ENCODE assay signal across 8 cellular contexts in the genomic region with DNA sequence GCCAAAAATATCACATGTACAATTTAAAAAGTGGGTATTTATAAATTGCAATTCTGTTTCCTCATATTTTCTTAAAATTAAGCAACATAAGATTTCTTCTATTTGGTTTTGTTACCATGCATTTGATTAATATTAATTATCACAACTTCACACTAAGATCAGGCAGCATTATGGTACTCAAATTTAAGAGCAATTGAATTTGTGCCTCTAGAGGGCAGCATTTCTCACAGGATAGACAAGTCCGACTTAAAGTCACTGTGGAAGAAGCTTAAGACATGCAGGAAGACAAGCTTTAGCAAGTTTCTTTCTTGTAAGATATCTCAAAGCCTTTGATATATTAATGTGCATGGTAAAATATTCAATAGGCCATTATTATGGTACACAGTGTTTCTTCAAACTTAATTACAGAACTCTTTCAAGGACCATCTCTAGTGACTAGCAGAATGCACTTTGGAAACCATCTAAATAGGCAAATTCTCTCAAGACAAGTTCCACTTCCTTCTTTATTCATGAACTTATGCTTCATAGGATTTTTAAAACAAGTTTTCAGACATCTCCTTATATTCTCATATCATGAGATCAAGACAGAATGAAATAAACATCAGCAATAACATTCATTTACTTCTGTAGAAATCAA.
A peak's percentile ranks its signal among the peaks of the same experiment; 100 is the strongest.
DNase-seq lines count a peak whose midpoint lies in the region; ATAC-seq and TF ChIP-seq lines count a peak whose summit lies in the region.

No MANE protein-coding gene starts in this region.

- H3K36me3 Mint-ChIP-seq in stimulated activated effector memory CD8-positive, alpha-beta T cell treated with anti-CD3 and anti-CD28 coated beads, Interleukin-12 subunit alpha, Interleukin-12 subunit beta, amount 100 ng/mL, for 72 hours: no peaks in the 10 kb centered on the region

- DNase-seq in stimulated activated CD4-positive, alpha-beta T cell treated with anti-CD3 and anti-CD28 coated beads, Interleukin-12 subunit alpha, Interleukin-12 subunit beta, amount 100 ng/mL, for 48 hours (ENCODE audit: low read depth in 2 of 3, low spot score in 1 of 3): peak in 2 of 3 donors; percentile 11 to 81
- DNase-seq in stimulated activated CD4-positive, alpha-beta T cell treated with anti-CD3 and anti-CD28 coated beads, Interleukin-12 subunit alpha, Interleukin-12 subunit beta, amount 100 ng/mL, for 4 hours: no peak
- DNase-seq in HFF-Myc (ENCODE audit: extremely low read depth, low read depth) (peak; percentile 69), NCI-H1092 treated with DMSO at 0.1 percent for 48 hours (lab: John Stamatoyannopoulos, UW) (peak; percentile 61), SW480 (ENCODE audit: low spot score) (peak; percentile 64), kidney tubule cell (ENCODE audit: low spot score) (peak; percentile 81)
- peak; percentile 75 for DNase-seq in central memory CD4-positive, alpha-beta T cell
- DNase-seq in stimulated activated effector memory CD8-positive, alpha-beta T cell treated with anti-CD3 and anti-CD28 coated beads, Interleukin-12 subunit alpha, Interleukin-12 subunit beta, amount 100 ng/mL, for 72 hours (ENCODE audit: low spot score in 2 of 2): peak; percentile 46 to 62

- peaks cover 37% of the 10 kb centered on the region for H3K4me1 Mint-ChIP-seq in stimulated activated effector memory CD8-positive, alpha-beta T cell treated with anti-CD3 and anti-CD28 coated beads, Interleukin-12 subunit alpha, Interleukin-12 subunit beta, amount 100 ng/mL, for 72 hours

- no peak overlapping the region for H3K27ac Mint-ChIP-seq in stimulated activated effector memory CD8-positive, alpha-beta T cell treated with anti-CD3 and anti-CD28 coated beads, Interleukin-12 subunit alpha, Interleukin-12 subunit beta, amount 100 ng/mL, for 72 hours

- ATAC-seq in stimulated activated effector memory CD8-positive, alpha-beta T cell treated with anti-CD3 and anti-CD28 coated beads, Interleukin-12 subunit alpha, Interleukin-12 subunit beta, amount 100 ng/mL, for 72 hours: peak; percentile 76

- no peak overlapping the region for H3K4me3 Mint-ChIP-seq in stimulated activated effector memory CD8-positive, alpha-beta T cell treated with anti-CD3 and anti-CD28 coated beads, Interleukin-12 subunit alpha, Interleukin-12 subunit beta, amount 100 ng/mL, for 72 hours

- TF ChIP-seq CTCF in HFF-Myc (IDR thresholded peaks at IDR 0.05; ENCODE audit: low read depth, low read length, missing control alignments): peak; percentile 64

- H3K9me3 Mint-ChIP-seq in stimulated activated effector memory CD8-positive, alpha-beta T cell treated with anti-CD3 and anti-CD28 coated beads, Interleukin-12 subunit alpha, Interleukin-12 subunit beta, amount 100 ng/mL, for 72 hours: no peaks in the 10 kb centered on the region

- no peak overlapping the region for H3K4me3 ChIP-seq in HFF-Myc (replicated peaks; ENCODE audit: low read depth, low read length)
